ENCODE assay signal across 32 cellular contexts in the genomic region with DNA sequence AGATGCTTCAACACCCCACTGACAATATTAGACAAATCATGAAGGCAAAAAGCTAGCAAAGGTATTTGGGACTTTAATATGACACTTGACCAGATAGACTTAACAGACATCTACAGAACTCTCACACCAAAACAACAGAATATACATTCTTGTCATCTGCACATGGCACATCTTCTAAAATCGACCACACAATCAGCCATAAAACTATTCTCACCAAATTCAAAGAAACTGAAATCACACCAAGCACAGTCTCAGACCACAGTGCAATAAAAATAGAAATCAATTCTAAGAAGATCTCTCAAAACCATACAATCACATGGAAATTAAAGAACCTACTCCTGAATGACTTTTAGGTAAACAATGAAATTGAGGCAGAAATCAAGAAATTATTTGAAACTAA.
"Had no signal": no experiment of that assay in that cellular context is flagged by ENCODE, and none has a peak within 500 bp of the region (broad histone marks: within the 10 kb centered on the region; RNA-seq: fewer than 3 reads in every experiment).

No MANE protein-coding gene starts in this region.

- H3K27ac ChIP-seq: adrenal gland, cardiac muscle cell, heart left ventricle, pancreas, prostate gland, skin epidermis, tibial nerve, VCaP had no signal

- H3K36me3 Mint-ChIP-seq: brain, mesothelial cell of epicardium had no signal

- H3K4me1 ChIP-seq: adrenal gland, heart left ventricle, pancreas, prostate gland, tibial nerve had no signal

- H3K4me3 Mint-ChIP-seq: brain; endodermal cell; mesothelial cell of epicardium; naive B cell; neural crest cell; stimulated activated naive B cell treated with anti-CD40 and anti-IgM and Interleukin-4, amounts not matched to agents 10 μg/mL and 1 μg/mL and 100 μg/mL, for 72 hours had no signal

- H3K4me1 Mint-ChIP-seq: brain; endodermal cell; mesothelial cell of epicardium; naive B cell; neural crest cell; stimulated activated naive B cell treated with anti-CD40 and anti-IgM and Interleukin-4, amounts not matched to agents 10 μg/mL and 1 μg/mL and 100 μg/mL, for 72 hours had no signal

- FAIRE-seq: pancreas, TTC549 had no signal

- ATAC-seq: activated naive CD4-positive, alpha-beta T cell treated with anti-CD3 and anti-CD28 coated beads, Interleukin-2, amount 50 U/mL, for 72 hours; esophagus mucosa; heart left ventricle; pancreas; sciatic nerve; stimulated activated naive B cell treated with anti-CD40 and anti-IgM and Interleukin-4, amounts not matched to agents 10 μg/mL and 1 μg/mL and 100 μg/mL, for 72 hours had no signal

- H3K9me3 ChIP-seq: adrenal gland, heart left ventricle, pancreas, prostate gland, tibial nerve had no signal

- H3K4me3 ChIP-seq: adrenal gland, cardiac muscle cell, heart left ventricle, pancreas, prostate gland, skin epidermis, tibial nerve had no signal

- DNase-seq: activated CD4-positive, alpha-beta T cell treated with anti-CD3 and anti-CD28 coated beads for 4 hours; activated CD4-positive, alpha-beta T cell treated with anti-CD3 and anti-CD28 coated beads, Interleukin-2, amount 50 U/mL, for 4 hours; activated CD8-positive, alpha-beta memory T cell treated with anti-CD3 and anti-CD28 coated beads, Interleukin-2, amount 50 U/mL, for 4 hours; activated gamma-delta T cell treated with Interleukin-2 at 50 U/mL for 16 hours; activated T-cell treated with anti-CD3 and anti-CD28 coated beads, Interleukin-2, amount 50 U/mL, for 1 hour; adrenal gland; aorta; cortex of kidney; endodermal cell; foreskin fibroblast; heart left ventricle; hypothalamus; naive B cell; nucleus accumbens; pancreas; retina; stimulated activated CD4-positive, alpha-beta T cell treated with anti-CD3 and anti-CD28 coated beads, Interleukin-1b, Interleukin-23, amount 100 ng/mL, for 48 hours; stimulated activated CD4-positive, alpha-beta T cell treated with anti-CD3 and anti-CD28 coated beads, Interleukin-4, amount 100 ng/mL, for 4 hours; stimulated activated CD8-positive, alpha-beta memory T cell treated with anti-CD3 and anti-CD28 coated beads, Interleukin-4, amount 100 ng/mL, for 48 hours; stimulated activated naive B cell treated with anti-CD40 and anti-IgM and Interleukin-4, amounts not matched to agents 10 μg/mL and 1 μg/mL and 100 μg/mL, for 72 hours had no signal

- H3K27ac Mint-ChIP-seq: activated naive CD4-positive, alpha-beta T cell treated with anti-CD3 and anti-CD28 coated beads, Interleukin-2, amount 50 U/mL, for 72 hours; brain; endodermal cell; mesothelial cell of epicardium; naive B cell; stimulated activated naive B cell treated with anti-CD40 and anti-IgM and Interleukin-4, amounts not matched to agents 10 μg/mL and 1 μg/mL and 100 μg/mL, for 72 hours had no signal
